Comparison of ENCODE assay signal across 8 cellular contexts in genomic region chr17:78717431-78717980, GRCh38.
DNase-seq lines count a peak whose midpoint lies in the region; ATAC-seq, FAIRE-seq and TF ChIP-seq lines count a peak whose summit lies in the region.

No MANE protein-coding gene starts in this region.

- H3F3A ChIP-seq in neural cell (ENCODE audit: insufficient read depth, low read length, poor library complexity, severe bottlenecking) = no peaks in the 10 kb centered on the region

- no peak for TF ChIP-seq RAD21 in neural cell (conservative IDR thresholded peaks at IDR 0.05)

- H2AFZ ChIP-seq in neural cell (ENCODE audit: low read depth, low read length) = peak overlapping the region; percentile 15

- TF ChIP-seq POLR2A in GM12892 (IDR thresholded peaks at IDR 0.05; ENCODE audit: low read depth, low read length) = no peak

- intact Hi-C loops in A673 (cut with micrococcal nuclease; ENCODE audit: unreplicated experiment) = no loop called here

- no peak for TF ChIP-seq EP300 in neural cell (conservative IDR thresholded peaks at IDR 0.05; ENCODE audit: poor library complexity, severe bottlenecking)

- ATAC-seq in esophagus mucosa (peak; percentile 40), HG03196 (IDR thresholded peaks at IDR 0.05; ENCODE audit: unreplicated experiment) (no peak), HG03460 (IDR thresholded peaks at IDR 0.05; ENCODE audit: unreplicated experiment) (no peak), GM18498 (IDR thresholded peaks at IDR 0.05; ENCODE audit: unreplicated experiment) (no peak)

- H3K9ac ChIP-seq in neural cell (ENCODE audit: low read length) = peak overlapping the region; percentile 70

- POLR2A ChIA-PET in A673 (lab: Charles Lee; ENCODE audit: low non-redundant PET) = no interaction called here

- peaks cover 74% of the 10 kb centered on the region for H3K79me2 ChIP-seq in neural cell (replicated peaks; ENCODE audit: insufficient read depth, low read length)

- H3K4me1 ChIP-seq in A673 (ENCODE audit: insufficient read depth, low read length, poor library complexity, severe bottlenecking) = peaks cover 43% of the 10 kb centered on the region

- TF ChIP-seq CTCF in A673 (conservative IDR thresholded peaks at IDR 0.05; ENCODE audit: low read depth, low read length) (no peak), neural cell (IDR thresholded peaks at IDR 0.05; ENCODE audit: poor library complexity, severe bottlenecking) (no peak)

- peak overlapping the region; percentile 34 for H3K4me3 ChIP-seq in A673 (ENCODE audit: low read depth, low read length, poor library complexity, severe bottlenecking)
- peak overlapping the region; percentile 82 for H3K4me3 ChIP-seq in neural cell (ENCODE audit: low read length)

- H3K9me3 ChIP-seq in A673 (ENCODE audit: low read depth, low read length, poor library complexity, severe bottlenecking) (no peaks in the 10 kb centered on the region), neural cell (ENCODE audit: low read length) (no peaks in the 10 kb centered on the region)

- no peaks in the 10 kb centered on the region for H3K27me3 ChIP-seq in A673 (replicated peaks; ENCODE audit: insufficient read depth, low read depth, low read length, poor library complexity)
- H3K27me3 ChIP-seq in neural cell (ENCODE audit: insufficient read depth, low read depth, low read length) = no peaks in the 10 kb centered on the region

- no peaks in the 10 kb centered on the region for H3K9me2 ChIP-seq in neural cell (ENCODE audit: insufficient read depth, low read length)

- CTCF ChIA-PET in A673 (lab: Charles Lee) = interaction anchor here (1.6 kb wide), 1 partner anchor 10 kb away, joined by 4 read pairs; no protein-coding TSS in a partner anchor

- peak; percentile 80 for FAIRE-seq in GM12892 (lab: Jason Lieb, UNC)

- BruUV-seq in A673 (replicated peaks; lab: Mats Ljungman, UMichigan) = no TSS peak

- DNase-seq in A673 (ENCODE audit: low spot score) = peak; percentile 54
- no peak for DNase-seq in GM12892 (ENCODE audit: insufficient read length)
- DNase-seq in SHP77 treated with DMSO at 0.1 percent for 48 hours (lab: John Stamatoyannopoulos, UW) = peak; percentile 41

- H3K4me2 ChIP-seq in neural cell (ENCODE audit: low read length) = peak overlapping the region; percentile 96

- H3K36me3 ChIP-seq in A673 (ENCODE audit: insufficient read depth, low read length, poor library complexity, severe bottlenecking) (no peaks in the 10 kb centered on the region), neural cell (ENCODE audit: insufficient read depth, low read length) (no peaks in the 10 kb centered on the region)

- H3K27ac ChIP-seq in A673 (ENCODE audit: low read depth, low read length, poor library complexity, severe bottlenecking) (peak overlapping the region; percentile 26), neural cell (ENCODE audit: low read length) (peak overlapping the region; percentile 33)

- H4K20me1 ChIP-seq in neural cell (ENCODE audit: insufficient read depth) = no peaks in the 10 kb centered on the region

TF ChIP-seq in neural cell, 6 proteins besides CTCF, POLR2A, EP300 and RAD21:
- TF ChIP-seq POLR2AphosphoS5 (IDR thresholded peaks at IDR 0.05) (no peak), REST (IDR thresholded peaks at IDR 0.05; ENCODE audit: borderline replicate concordance) (no peak), EZH2 (IDR thresholded peaks at IDR 0.05; ENCODE audit: borderline replicate concordance, insufficient read depth, low read length, poor library complexity, severe bottlenecking) (no peak), MXI1 (conservative IDR thresholded peaks at IDR 0.05; ENCODE audit: poor library complexity, severe bottlenecking) (no peak), SMC3 (conservative IDR thresholded peaks at IDR 0.05; ENCODE audit: poor library complexity) (no peak), TAF1 (IDR thresholded peaks at IDR 0.05; ENCODE audit: low read depth) (no peak)
